8 cellular contexts compared by ENCODE assay signal in the genomic region with DNA sequence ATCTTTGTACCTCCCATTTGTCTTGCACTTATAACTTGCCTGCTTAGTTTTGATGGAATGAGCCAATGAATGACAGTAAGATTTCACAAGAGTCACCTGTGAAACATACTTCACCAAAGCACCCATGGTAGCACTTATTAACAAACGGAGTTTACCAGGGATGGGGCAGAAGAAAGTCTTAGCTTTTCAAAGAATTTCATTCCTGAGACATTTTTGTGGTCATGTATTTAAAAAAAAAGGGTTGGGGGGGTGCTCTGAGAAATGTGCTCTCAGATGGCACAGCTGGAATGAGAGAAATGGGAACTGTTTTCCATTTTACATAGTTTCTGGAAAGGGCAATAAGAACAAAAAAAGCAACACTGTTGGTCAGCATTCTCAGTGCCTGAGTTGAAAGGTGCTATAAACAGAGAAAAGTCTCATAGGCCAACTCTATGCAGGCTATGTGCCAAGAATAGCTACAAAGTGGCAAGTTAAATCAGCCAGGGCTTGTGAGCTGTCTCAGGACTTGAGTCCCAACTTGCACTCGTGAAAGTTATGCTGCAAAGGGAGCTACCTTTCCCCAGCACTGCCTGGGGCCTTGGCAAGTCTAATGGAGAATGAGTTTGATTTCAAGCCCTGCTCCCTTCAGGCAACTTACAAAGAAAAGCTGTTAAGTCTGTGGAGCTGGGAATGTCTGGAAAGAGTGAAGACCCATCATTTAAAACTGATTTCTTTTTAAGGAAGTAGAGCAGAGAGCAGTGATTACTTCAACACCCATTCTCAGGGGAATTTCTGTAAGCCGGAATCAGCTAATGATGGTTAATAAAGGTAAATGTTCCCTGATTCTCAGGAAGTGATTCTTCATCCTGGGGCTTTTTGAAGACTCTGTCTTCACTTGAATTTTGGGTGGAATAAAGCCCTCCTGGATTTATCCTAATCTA.
DNase-seq lines count a peak whose midpoint lies in the region; ATAC-seq and TF ChIP-seq lines count a peak whose summit lies in the region.

No MANE protein-coding gene starts in this region.

- H3K4me1 ChIP-seq in MM.1S (ENCODE audit: low read length) (peaks cover 23% of the 10 kb centered on the region), heart left ventricle (peaks cover 3 to 83% (median 59%) of the 10 kb centered on the region in 12 donors), uterus (peaks cover 0 to 14% of the 10 kb centered on the region in 2 donors), tibial nerve (peaks cover 0 to 41% (median 8%) of the 10 kb centered on the region in 4 donors)

- H2AFZ ChIP-seq in MM.1S (ENCODE audit: low read length) = peak overlapping the region; percentile 44

- DNase-seq in A172 (ENCODE audit: low spot score) (peak; percentile 67), MM.1S (peak; percentile 83), heart left ventricle (peak in 4 of 5 donors; percentile 39 to 62 (median 47)), uterus (peak in 1 of 2 donors; percentile 65), Kasumi-1 (lab: John Stamatoyannopoulos, UW) (no peak), tibial nerve (ENCODE audit: low spot score in 2 of 2) (no peak)
- DNase-seq in activated naive CD4-positive, alpha-beta T cell (lab: John Stamatoyannopoulos, UW) = no peak

- intact Hi-C loops in heart left ventricle (cut with DNase I) (loop anchor here in 2 of 10 donors (10.0 kb wide), 2 partner anchors 164 to 174 kb away; a partner anchor contains a TSS), uterus (cut with DNase I; ENCODE audit: low total_unique reads) (no loop called here)

- no peak for TF ChIP-seq POLR2A in heart left ventricle (IDR thresholded peaks at IDR 0.05)
- TF ChIP-seq POLR2A in uterus (IDR thresholded peaks at IDR 0.05) = no peak
- TF ChIP-seq POLR2A in tibial nerve (IDR thresholded peaks at IDR 0.05) = no peak

- H3K4me2 ChIP-seq in MM.1S (ENCODE audit: low read depth, low read length) = peak overlapping the region; percentile 68

- H3K9me3 ChIP-seq in MM.1S (replicated peaks; ENCODE audit: insufficient read depth, low read length) = no peaks in the 10 kb centered on the region
- H3K9me3 ChIP-seq in heart left ventricle = no peaks in the 10 kb centered on the region
- H3K9me3 ChIP-seq in uterus = no peaks in the 10 kb centered on the region
- H3K9me3 ChIP-seq in tibial nerve = no peaks in the 10 kb centered on the region

- H3K4me3 ChIP-seq in MM.1S (ENCODE audit: low read length) (0 out of 2 replicates have a peak overlapping the region, but pooled peaks have one; percentile 39), heart left ventricle (peak overlapping the region in 1 of 12 donors; percentile 37), uterus (no peak overlapping the region), tibial nerve (no peak overlapping the region)

- TF ChIP-seq CTCF in MM.1S (IDR thresholded peaks at IDR 0.05; ENCODE audit: low read length) (no peak), heart left ventricle (IDR thresholded peaks at IDR 0.05) (no peak), uterus (IDR thresholded peaks at IDR 0.05) (no peak), tibial nerve (IDR thresholded peaks at IDR 0.05) (no peak)

- H4K20me1 ChIP-seq in MM.1S (ENCODE audit: insufficient read depth, low read length) = no peaks in the 10 kb centered on the region

- H3K27me3 ChIP-seq in MM.1S (replicated peaks; ENCODE audit: insufficient read depth, low read length) (no peaks in the 10 kb centered on the region), heart left ventricle (no peaks in the 10 kb centered on the region), uterus (no peaks in the 10 kb centered on the region), tibial nerve (no peaks in the 10 kb centered on the region)

- ATAC-seq in GM21423 (IDR thresholded peaks at IDR 0.05; ENCODE audit: unreplicated experiment) (peak; percentile 65), heart left ventricle (peak; percentile 63 to 90 (median 81))

- no peak overlapping the region for H3K9ac ChIP-seq in MM.1S (ENCODE audit: low read length)

- TF ChIP-seq EP300 in tibial nerve (IDR thresholded peaks at IDR 0.05) = no peak

- no peaks in the 10 kb centered on the region for H3K79me2 ChIP-seq in MM.1S (ENCODE audit: low read length)

- H3F3A ChIP-seq in MM.1S (ENCODE audit: insufficient read depth, low read length) = peaks cover 20% of the 10 kb centered on the region

- no peaks in the 10 kb centered on the region for H3K9me2 ChIP-seq in MM.1S (replicated peaks; ENCODE audit: insufficient read depth, low read length)

- H3K27ac ChIP-seq in MM.1S (ENCODE audit: low read length) (peak overlapping the region; percentile 56; the same call in 1 of the 2 replicates), heart left ventricle (peak overlapping the region; percentile 8 to 78 (median 70)), uterus (peak overlapping the region; percentile 85 to 88), tibial nerve (peak overlapping the region in 2 of 4 donors; percentile 12 to 59)

- WGBS in heart left ventricle, 4 donors = 24 to 36% (median 28%) methylated on average over 3 of the region's 3 CpGs
- 33 to 40% methylated on average over 3 of the region's 3 CpGs for WGBS in tibial nerve, 2 donors

- no peaks in the 10 kb centered on the region for H3K36me3 ChIP-seq in MM.1S (replicated peaks; ENCODE audit: insufficient read depth, low read length)
- no peaks in the 10 kb centered on the region for H3K36me3 ChIP-seq in heart left ventricle
- H3K36me3 ChIP-seq in uterus = no peaks in the 10 kb centered on the region
- H3K36me3 ChIP-seq in tibial nerve = no peaks in the 10 kb centered on the region

Comparison
In these comparisons a context has a peak if more than half of its experiments do, and no peak if none do; other contexts are left out.
1. DNase-seq: peak in A172 (single experiment), MM.1S (single experiment) and heart left ventricle (4 of 5); none in activated naive CD4-positive, alpha-beta T cell (0 of 4), Kasumi-1 (0 of 2) and tibial nerve (0 of 2).